In the genomic region with DNA sequence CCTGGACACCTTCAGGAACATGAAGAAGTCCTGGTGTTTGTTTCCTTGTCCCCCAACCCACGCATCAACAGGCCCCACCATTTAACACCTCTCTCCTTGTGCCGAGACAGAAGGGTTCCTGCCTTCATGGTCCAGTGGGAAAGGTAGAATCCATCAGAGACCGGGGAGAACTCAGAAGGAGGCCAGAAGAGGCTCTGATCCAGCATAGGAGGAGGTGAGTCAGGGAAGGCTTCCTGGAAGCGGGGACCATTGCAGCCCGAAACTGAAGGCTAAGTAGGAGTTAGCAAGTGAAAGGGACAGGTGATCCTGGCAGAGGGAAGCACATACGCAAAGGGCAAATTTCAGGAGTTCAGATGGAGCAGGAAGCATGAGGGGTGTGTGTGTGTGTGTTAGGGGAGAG, we compare ENCODE assay signal across 1 cellular context.
TF ChIP-seq lines count a peak whose summit lies in the region.

No MANE protein-coding gene starts in this region.

TF ChIP-seq in SK-N-SH treated with all-trans-retinoic acid at 6 μM for 48 hours, 23 proteins besides CTCF, POLR2A, EP300 and RAD21 (continued from another document):
- TF ChIP-seq, protein P1, sequence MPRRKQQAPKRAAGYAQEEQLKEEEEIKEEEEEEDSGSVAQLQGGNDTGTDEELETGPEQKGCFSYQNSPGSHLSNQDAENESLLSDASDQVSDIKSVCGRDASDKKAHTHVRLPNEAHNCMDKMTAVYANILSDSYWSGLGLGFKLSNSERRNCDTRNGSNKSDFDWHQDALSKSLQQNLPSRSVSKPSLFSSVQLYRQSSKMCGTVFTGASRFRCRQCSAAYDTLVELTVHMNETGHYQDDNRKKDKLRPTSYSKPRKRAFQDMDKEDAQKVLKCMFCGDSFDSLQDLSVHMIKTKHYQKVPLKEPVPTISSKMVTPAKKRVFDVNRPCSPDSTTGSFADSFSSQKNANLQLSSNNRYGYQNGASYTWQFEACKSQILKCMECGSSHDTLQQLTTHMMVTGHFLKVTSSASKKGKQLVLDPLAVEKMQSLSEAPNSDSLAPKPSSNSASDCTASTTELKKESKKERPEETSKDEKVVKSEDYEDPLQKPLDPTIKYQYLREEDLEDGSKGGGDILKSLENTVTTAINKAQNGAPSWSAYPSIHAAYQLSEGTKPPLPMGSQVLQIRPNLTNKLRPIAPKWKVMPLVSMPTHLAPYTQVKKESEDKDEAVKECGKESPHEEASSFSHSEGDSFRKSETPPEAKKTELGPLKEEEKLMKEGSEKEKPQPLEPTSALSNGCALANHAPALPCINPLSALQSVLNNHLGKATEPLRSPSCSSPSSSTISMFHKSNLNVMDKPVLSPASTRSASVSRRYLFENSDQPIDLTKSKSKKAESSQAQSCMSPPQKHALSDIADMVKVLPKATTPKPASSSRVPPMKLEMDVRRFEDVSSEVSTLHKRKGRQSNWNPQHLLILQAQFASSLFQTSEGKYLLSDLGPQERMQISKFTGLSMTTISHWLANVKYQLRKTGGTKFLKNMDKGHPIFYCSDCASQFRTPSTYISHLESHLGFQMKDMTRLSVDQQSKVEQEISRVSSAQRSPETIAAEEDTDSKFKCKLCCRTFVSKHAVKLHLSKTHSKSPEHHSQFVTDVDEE (CRISPR knock-in tag; IDR thresholded peaks at IDR 0.05) = no peak
